In the genomic region with DNA sequence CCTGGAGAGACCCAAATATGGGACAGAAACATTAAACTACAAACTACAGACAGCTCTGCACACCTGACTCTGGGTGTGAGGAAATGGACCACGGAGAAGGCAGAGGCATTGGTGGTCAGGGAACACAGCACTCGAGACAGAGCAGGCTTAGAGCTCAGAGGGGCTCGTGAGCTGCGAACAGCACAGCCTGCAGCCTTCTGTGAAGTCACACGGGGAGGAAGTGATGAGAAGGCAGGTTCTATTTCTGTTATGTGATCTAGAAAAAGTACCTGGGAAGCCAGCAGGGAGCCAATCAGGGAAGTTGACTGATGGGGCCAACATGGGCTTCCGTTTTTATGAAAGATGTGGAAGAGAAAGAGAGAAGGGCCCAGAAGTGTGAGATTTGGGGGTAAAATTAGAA, we compare ENCODE assay signal across 1 cellular context.
TF ChIP-seq lines count a peak whose summit lies in the region.

No MANE protein-coding gene starts in this region.

TF ChIP-seq in GM23338, 12 proteins besides CTCF, POLR2A, EP300 and RAD21 (continued from another document):
- TF ChIP-seq, protein P1, sequence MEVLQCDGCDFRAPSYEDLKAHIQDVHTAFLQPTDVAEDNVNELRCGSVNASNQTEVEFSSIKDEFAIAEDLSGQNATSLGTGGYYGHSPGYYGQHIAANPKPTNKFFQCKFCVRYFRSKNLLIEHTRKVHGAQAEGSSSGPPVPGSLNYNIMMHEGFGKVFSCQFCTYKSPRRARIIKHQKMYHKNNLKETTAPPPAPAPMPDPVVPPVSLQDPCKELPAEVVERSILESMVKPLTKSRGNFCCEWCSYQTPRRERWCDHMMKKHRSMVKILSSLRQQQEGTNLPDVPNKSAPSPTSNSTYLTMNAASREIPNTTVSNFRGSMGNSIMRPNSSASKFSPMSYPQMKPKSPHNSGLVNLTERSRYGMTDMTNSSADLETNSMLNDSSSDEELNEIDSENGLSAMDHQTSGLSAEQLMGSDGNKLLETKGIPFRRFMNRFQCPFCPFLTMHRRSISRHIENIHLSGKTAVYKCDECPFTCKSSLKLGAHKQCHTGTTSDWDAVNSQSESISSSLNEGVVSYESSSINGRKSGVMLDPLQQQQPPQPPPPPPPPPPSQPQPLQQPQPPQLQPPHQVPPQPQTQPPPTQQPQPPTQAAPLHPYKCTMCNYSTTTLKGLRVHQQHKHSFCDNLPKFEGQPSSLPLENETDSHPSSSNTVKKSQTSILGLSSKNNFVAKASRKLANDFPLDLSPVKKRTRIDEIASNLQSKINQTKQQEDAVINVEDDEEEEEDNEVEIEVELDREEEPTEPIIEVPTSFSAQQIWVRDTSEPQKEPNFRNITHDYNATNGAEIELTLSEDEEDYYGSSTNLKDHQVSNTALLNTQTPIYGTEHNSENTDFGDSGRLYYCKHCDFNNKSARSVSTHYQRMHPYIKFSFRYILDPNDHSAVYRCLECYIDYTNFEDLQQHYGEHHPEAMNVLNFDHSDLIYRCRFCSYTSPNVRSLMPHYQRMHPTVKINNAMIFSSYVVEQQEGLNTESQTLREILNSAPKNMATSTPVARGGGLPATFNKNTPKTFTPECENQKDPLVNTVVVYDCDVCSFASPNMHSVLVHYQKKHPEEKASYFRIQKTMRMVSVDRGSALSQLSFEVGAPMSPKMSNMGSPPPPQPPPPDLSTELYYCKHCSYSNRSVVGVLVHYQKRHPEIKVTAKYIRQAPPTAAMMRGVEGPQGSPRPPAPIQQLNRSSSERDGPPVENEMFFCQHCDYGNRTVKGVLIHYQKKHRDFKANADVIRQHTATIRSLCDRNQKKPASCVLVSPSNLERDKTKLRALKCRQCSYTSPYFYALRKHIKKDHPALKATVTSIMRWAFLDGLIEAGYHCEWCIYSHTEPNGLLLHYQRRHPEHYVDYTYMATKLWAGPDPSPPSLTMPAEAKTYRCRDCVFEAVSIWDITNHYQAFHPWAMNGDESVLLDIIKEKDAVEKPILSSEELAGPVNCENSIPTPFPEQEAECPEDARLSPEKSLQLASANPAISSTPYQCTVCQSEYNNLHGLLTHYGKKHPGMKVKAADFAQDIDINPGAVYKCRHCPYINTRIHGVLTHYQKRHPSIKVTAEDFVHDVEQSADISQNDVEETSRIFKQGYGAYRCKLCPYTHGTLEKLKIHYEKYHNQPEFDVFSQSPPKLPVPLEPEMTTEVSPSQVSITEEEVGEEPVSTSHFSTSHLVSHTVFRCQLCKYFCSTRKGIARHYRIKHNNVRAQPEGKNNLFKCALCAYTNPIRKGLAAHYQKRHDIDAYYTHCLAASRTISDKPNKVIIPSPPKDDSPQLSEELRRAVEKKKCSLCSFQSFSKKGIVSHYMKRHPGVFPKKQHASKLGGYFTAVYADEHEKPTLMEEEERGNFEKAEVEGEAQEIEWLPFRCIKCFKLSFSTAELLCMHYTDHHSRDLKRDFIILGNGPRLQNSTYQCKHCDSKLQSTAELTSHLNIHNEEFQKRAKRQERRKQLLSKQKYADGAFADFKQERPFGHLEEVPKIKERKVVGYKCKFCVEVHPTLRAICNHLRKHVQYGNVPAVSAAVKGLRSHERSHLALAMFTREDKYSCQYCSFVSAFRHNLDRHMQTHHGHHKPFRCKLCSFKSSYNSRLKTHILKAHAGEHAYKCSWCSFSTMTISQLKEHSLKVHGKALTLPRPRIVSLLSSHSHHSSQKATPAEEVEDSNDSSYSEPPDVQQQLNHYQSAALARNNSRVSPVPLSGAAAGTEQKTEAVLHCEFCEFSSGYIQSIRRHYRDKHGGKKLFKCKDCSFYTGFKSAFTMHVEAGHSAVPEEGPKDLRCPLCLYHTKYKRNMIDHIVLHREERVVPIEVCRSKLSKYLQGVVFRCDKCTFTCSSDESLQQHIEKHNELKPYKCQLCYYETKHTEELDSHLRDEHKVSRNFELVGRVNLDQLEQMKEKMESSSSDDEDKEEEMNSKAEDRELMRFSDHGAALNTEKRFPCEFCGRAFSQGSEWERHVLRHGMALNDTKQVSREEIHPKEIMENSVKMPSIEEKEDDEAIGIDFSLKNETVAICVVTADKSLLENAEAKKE (CRISPR knock-in tag; IDR thresholded peaks at IDR 0.05): no peak
- no peak for TF ChIP-seq STAT1 (IDR thresholded peaks at IDR 0.05; ENCODE audit: unreplicated experiment)
TF ChIP-seq in GM23338: peak in this region for 0.
